ENCODE assay signal across 7 cellular contexts in the genomic region with DNA sequence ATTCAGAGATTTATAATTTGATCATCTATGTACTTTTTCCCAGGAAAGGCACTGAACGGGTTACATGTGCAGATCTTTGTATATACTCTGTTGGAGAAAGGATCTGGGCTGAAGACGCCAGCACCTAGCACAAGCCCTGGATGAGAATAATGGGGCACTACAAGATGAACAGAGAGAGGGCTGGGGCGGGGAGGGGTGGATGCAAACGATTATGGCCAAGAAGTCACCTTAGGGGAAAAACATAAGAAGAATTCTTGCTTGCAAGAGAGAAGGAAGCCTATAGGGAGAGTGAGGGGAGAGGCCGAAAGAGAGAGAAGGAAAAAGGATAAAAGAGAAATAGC. TPM values are rescaled to one million over a fixed set of nuclear protein-coding genes. Genes with fewer than 3 reads are reported as not detected.
A peak's percentile ranks its signal among the peaks of the same experiment; 100 is the strongest.
DNase-seq lines count a peak whose midpoint lies in the region; ATAC-seq lines count a peak whose summit lies in the region.

No MANE protein-coding gene starts in this region.

- H3K9ac ChIP-seq in subcutaneous abdominal adipose tissue (ENCODE audit: low read length in 5 of 5), result peak overlapping the region in 1 of 5 donors; percentile 81

- H3K4me3 ChIP-seq in iPS-18c (ENCODE audit: insufficient read depth, low read depth, low read length) (peak overlapping the region; percentile 64), subcutaneous abdominal adipose tissue (ENCODE audit: low read depth in 1 of 5, low read length in 5 of 5) (peak overlapping the region; percentile 75 to 82 (median 78))

- H3K27me3 Mint-ChIP-seq in IgD-negative memory B cell, result peaks cover 16% of the 10 kb centered on the region
- H3K27me3 Mint-ChIP-seq in activated T-helper 2 cell treated with anti-CD3 and anti-CD28 coated beads, Interferon-gamma antibody, Interleukin-2, Interleukin-4, amounts not matched to agents 10 μg/mL and 5 μg/mL and 100 μg/mL, durations not matched to agents 14 hours and 24 hours and 36 hours (ENCODE audit: low read depth), result peaks cover 26% of the 10 kb centered on the region

- H3K27ac Mint-ChIP-seq in IgD-negative memory B cell, result no peak overlapping the region
- peak overlapping the region; percentile 67 for H3K27ac Mint-ChIP-seq in activated T-helper 2 cell treated with anti-CD3 and anti-CD28 coated beads, Interferon-gamma antibody, Interleukin-2, Interleukin-4, amounts not matched to agents 10 μg/mL and 5 μg/mL and 100 μg/mL, durations not matched to agents 14 hours and 24 hours and 36 hours

- H3K36me3 ChIP-seq in subcutaneous abdominal adipose tissue (ENCODE audit: control insufficient read depth in 5 of 5, insufficient read depth in 5 of 5, low read length in 5 of 5), result no peaks in the 10 kb centered on the region

- H3K36me3 Mint-ChIP-seq in IgD-negative memory B cell, result no peaks in the 10 kb centered on the region
- no peaks in the 10 kb centered on the region for H3K36me3 Mint-ChIP-seq in activated T-helper 2 cell treated with anti-CD3 and anti-CD28 coated beads, Interferon-gamma antibody, Interleukin-2, Interleukin-4, amounts not matched to agents 10 μg/mL and 5 μg/mL and 100 μg/mL, durations not matched to agents 14 hours and 24 hours and 36 hours (ENCODE audit: low read depth)

- ATAC-seq in HG02970 (IDR thresholded peaks at IDR 0.05; ENCODE audit: low FRiP score, unreplicated experiment), result no peak

- no peak for DNase-seq in activated T-helper 2 cell treated with anti-CD3 and anti-CD28 coated beads, Interferon-gamma antibody, Interleukin-2, Interleukin-4, amounts not matched to agents 10 μg/mL and 5 μg/mL and 100 μg/mL, durations not matched to agents 14 hours and 24 hours and 36 hours (ENCODE audit: low spot score)
- DNase-seq in amygdala (lab: John Stamatoyannopoulos, UW), result no peak
- DNase-seq in effector CD8-positive, alpha-beta T cell (lab: John Stamatoyannopoulos, UW), result no peak

- H3K4me3 Mint-ChIP-seq in IgD-negative memory B cell, result peak overlapping the region; percentile 75 to 84 (median 82)
- peak overlapping the region; percentile 88 for H3K4me3 Mint-ChIP-seq in activated T-helper 2 cell treated with anti-CD3 and anti-CD28 coated beads, Interferon-gamma antibody, Interleukin-2, Interleukin-4, amounts not matched to agents 10 μg/mL and 5 μg/mL and 100 μg/mL, durations not matched to agents 14 hours and 24 hours and 36 hours (ENCODE audit: low read depth)

- H3K4me1 Mint-ChIP-seq in IgD-negative memory B cell, result peaks cover 4 to 7% (median 6%) of the 10 kb centered on the region in 3 donors
- H3K4me1 Mint-ChIP-seq in activated T-helper 2 cell treated with anti-CD3 and anti-CD28 coated beads, Interferon-gamma antibody, Interleukin-2, Interleukin-4, amounts not matched to agents 10 μg/mL and 5 μg/mL and 100 μg/mL, durations not matched to agents 14 hours and 24 hours and 36 hours (ENCODE audit: low read depth), result peaks cover 22% of the 10 kb centered on the region

- intact Hi-C loops in activated T-helper 2 cell treated with anti-CD3 and anti-CD28 coated beads, Interferon-gamma antibody, Interleukin-2, Interleukin-4, amounts not matched to agents 10 μg/mL and 5 μg/mL and 100 μg/mL, durations not matched to agents 14 hours and 24 hours and 36 hours (cut with micrococcal nuclease), result loop anchor here (1.0 to 2.0 kb wide), 2 partner anchors 15 to 1096 kb away; no protein-coding TSS in a partner anchor

- no peaks in the 10 kb centered on the region for H3K9me3 ChIP-seq in iPS-18c (ENCODE audit: control insufficient read depth, insufficient read depth, low read length)
- H3K9me3 ChIP-seq in subcutaneous abdominal adipose tissue (ENCODE audit: control insufficient read depth in 5 of 5, low read length in 5 of 5), result no peaks in the 10 kb centered on the region

- peaks cover 0 to 2% (median 0%) of the 10 kb centered on the region in 5 donors for H3K27me3 ChIP-seq in subcutaneous abdominal adipose tissue (ENCODE audit: control insufficient read depth in 5 of 5, insufficient read depth in 4 of 5, low read length in 5 of 5)

- no peak overlapping the region for H3K27ac ChIP-seq in subcutaneous abdominal adipose tissue (ENCODE audit: low read depth, low read length)

- peaks cover 0 to 2% (median 0%) of the 10 kb centered on the region in 3 donors for H3K9me3 Mint-ChIP-seq in IgD-negative memory B cell
- no peaks in the 10 kb centered on the region for H3K9me3 Mint-ChIP-seq in activated T-helper 2 cell treated with anti-CD3 and anti-CD28 coated beads, Interferon-gamma antibody, Interleukin-2, Interleukin-4, amounts not matched to agents 10 μg/mL and 5 μg/mL and 100 μg/mL, durations not matched to agents 14 hours and 24 hours and 36 hours

- H3K4me1 ChIP-seq in subcutaneous abdominal adipose tissue (ENCODE audit: control insufficient read depth in 5 of 5, insufficient read depth in 5 of 5, low read length in 5 of 5), result peaks cover 5 to 22% (median 13%) of the 10 kb centered on the region in 5 donors

RNA-seq across cellular contexts. Expression of gene ANTXRL, which starts 2.9 kb away (rescaled TPM):
- not detected for polyA plus RNA-seq in IgD-negative memory B cell
- total RNA-seq in activated T-helper 2 cell treated with anti-CD3 and anti-CD28 coated beads, Interferon-gamma antibody, Interleukin-2, Interleukin-4, amounts not matched to agents 10 μg/mL and 5 μg/mL and 100 μg/mL, durations not matched to agents 14 hours and 24 hours and 36 hours, result not detected in 2 replicates
